Comparison of ENCODE assay signal across 8 cellular contexts in genomic region chr19:49338691-49339363, GRCh38. TPM values are rescaled to one million over a fixed set of nuclear protein-coding genes. Genes with fewer than 3 reads are reported as not detected.
DNase-seq lines count a peak whose midpoint lies in the region; ATAC-seq and TF ChIP-seq lines count a peak whose summit lies in the region.

No MANE protein-coding gene starts in this region.

- in situ Hi-C loops in mammary epithelial cell (cut with MboI; ENCODE audit: low sequenced_read_pairs in 2 of 2) = no loop called here

- ATAC-seq in HG02610 (IDR thresholded peaks at IDR 0.05; ENCODE audit: unreplicated experiment) = no peak

- H4K20me1 ChIP-seq in mammary epithelial cell (ENCODE audit: insufficient read depth, low read length) = no peaks in the 10 kb centered on the region

- H3K4me1 Mint-ChIP-seq in stimulated activated naive CD8-positive, alpha-beta T cell treated with anti-CD3 and anti-CD28 coated beads, Interleukin-15, Interleukin-2, amounts not matched to agents 100 ng/mL and 50 ng/mL, for 24 hours (ENCODE audit: low read depth) = peaks cover 60% of the 10 kb centered on the region

- H3K27ac ChIP-seq in HUES6 (ENCODE audit: low read depth, low read length) (no peak overlapping the region; the same call in 1 of the 2 replicates), mammary epithelial cell (ENCODE audit: insufficient read depth, low read depth, low read length) (no peak overlapping the region)

- WGBS in mammary epithelial cell (ENCODE audit: low coverage, missing lambda C conversion rate) = 1% methylated on average over 15 of the region's 32 CpGs

- peak in 1 of 2 donors; percentile 10 for TF ChIP-seq CTCF in mammary epithelial cell (conservative IDR thresholded peaks at IDR 0.05 in 1 of 2, IDR thresholded peaks at IDR 0.05 in 1 of 2; ENCODE audit: extremely low read depth in 1 of 2, insufficient read depth in 1 of 2, low read depth in 1 of 2, low read length in 2 of 2)

- H2AFZ ChIP-seq in mammary epithelial cell (ENCODE audit: low read depth, low read length) = peak overlapping the region; percentile 80

- no peak overlapping the region for H3K4me3 Mint-ChIP-seq in stimulated activated naive CD8-positive, alpha-beta T cell treated with anti-CD3 and anti-CD28 coated beads, Interleukin-15, Interleukin-2, amounts not matched to agents 100 ng/mL and 50 ng/mL, for 24 hours

- H3K27me3 ChIP-seq in HUES6 (ENCODE audit: control insufficient read depth, insufficient read depth, low read length) (peaks cover 20% of the 10 kb centered on the region), mammary epithelial cell (ENCODE audit: insufficient read depth, low read length) (no peaks in the 10 kb centered on the region)

- peak overlapping the region; percentile 45 for H3K27ac Mint-ChIP-seq in stimulated activated naive CD8-positive, alpha-beta T cell treated with anti-CD3 and anti-CD28 coated beads, Interleukin-15, Interleukin-2, amounts not matched to agents 100 ng/mL and 50 ng/mL, for 24 hours

- dilution Hi-C loops in mammary epithelial cell (cut with HindIII; ENCODE audit: low sequenced_read_pairs) = no loop called here

- CTCF ChIA-PET in mammary epithelial cell (lab: Charles Lee; ENCODE audit: low non-redundant PET) = no interaction called here

- H3K36me3 Mint-ChIP-seq in stimulated activated naive CD8-positive, alpha-beta T cell treated with anti-CD3 and anti-CD28 coated beads, Interleukin-15, Interleukin-2, amounts not matched to agents 100 ng/mL and 50 ng/mL, for 24 hours (ENCODE audit: low read depth) = peaks cover 33% of the 10 kb centered on the region

- peaks cover 15% of the 10 kb centered on the region for H3K4me1 ChIP-seq in HUES6 (ENCODE audit: control insufficient read depth, insufficient read depth, low read length)
- peaks cover 13% of the 10 kb centered on the region for H3K4me1 ChIP-seq in mammary epithelial cell (ENCODE audit: insufficient read depth, low read length)

- H3K4me3 ChIP-seq in HUES6 (ENCODE audit: low read depth, low read length) (peak overlapping the region; percentile 49), mammary epithelial cell (replicated peaks in 1 of 3; ENCODE audit: insufficient read depth in 1 of 3, low read depth in 2 of 3, low read length in 3 of 3) (peak overlapping the region in 2 of 3 experiments; percentile 29 to 50)

- H3K4me2 ChIP-seq in mammary epithelial cell (ENCODE audit: insufficient read depth, low read depth, low read length) = peak overlapping the region; percentile 74

- H3K9ac ChIP-seq in HUES6 (ENCODE audit: low read length) (peak overlapping the region; percentile 54), mammary epithelial cell (ENCODE audit: insufficient read depth, low read length) (no peak overlapping the region)

- H3K36me3 ChIP-seq in HUES6 (ENCODE audit: control insufficient read depth, insufficient read depth, low read length) (peaks cover 31% of the 10 kb centered on the region), mammary epithelial cell (ENCODE audit: insufficient read depth, low read length) (peaks cover 4% of the 10 kb centered on the region)

- H3K9me3 Mint-ChIP-seq in stimulated activated naive CD8-positive, alpha-beta T cell treated with anti-CD3 and anti-CD28 coated beads, Interleukin-15, Interleukin-2, amounts not matched to agents 100 ng/mL and 50 ng/mL, for 24 hours = no peaks in the 10 kb centered on the region

- no peaks in the 10 kb centered on the region for H3K79me2 ChIP-seq in mammary epithelial cell (ENCODE audit: insufficient read depth, low read length)

- H3K27me3 Mint-ChIP-seq in stimulated activated naive CD8-positive, alpha-beta T cell treated with anti-CD3 and anti-CD28 coated beads, Interleukin-15, Interleukin-2, amounts not matched to agents 100 ng/mL and 50 ng/mL, for 24 hours = no peaks in the 10 kb centered on the region

- H3K9me3 ChIP-seq in HUES6 (ENCODE audit: control insufficient read depth, insufficient read depth, low read depth, low read length) (no peaks in the 10 kb centered on the region), mammary epithelial cell (replicated peaks; ENCODE audit: insufficient read depth, low read length) (no peaks in the 10 kb centered on the region)

- DNase-seq in AG20443 (ENCODE audit: low spot score) = peak; percentile 71
- peak; percentile 78 for DNase-seq in mammary epithelial cell
- DNase-seq in kidney tubule cell (ENCODE audit: low spot score) = peak; percentile 78
- DNase-seq in DMS114 treated with DMSO at 0.1 percent for 48 hours (lab: John Stamatoyannopoulos, UW; ENCODE audit: unreplicated experiment) = no peak
- no peak for DNase-seq in medulla oblongata (ENCODE audit: extremely low spot score)

- no TSS peak for BruUV-seq in mammary epithelial cell (replicated peaks; lab: Mats Ljungman, UMichigan)

- intact Hi-C loops in mammary epithelial cell (cut with micrococcal nuclease) = loop anchor here (2.0 kb wide), 1 partner anchor 24 kb away; the partner anchor contains the start of genes DKKL1 and TEAD2

RNA-seq across cellular contexts. Expression of gene CD37, which starts 3.6 kb away (rescaled TPM):
- total RNA-seq in mammary epithelial cell = not detected
- polyA plus RNA-seq in mammary epithelial cell = not detected
- polyA minus RNA-seq in mammary epithelial cell = not detected

RNA-seq across cellular contexts. Expression of gene SLC6A16, which starts 13.8 kb away (rescaled TPM):
- total RNA-seq in mammary epithelial cell = under 1 TPM; 0.17 to 0.59 TPM
- polyA plus RNA-seq in mammary epithelial cell = 0.01 TPM
- polyA minus RNA-seq in mammary epithelial cell = not detected

RNA-seq across cellular contexts. Expression of gene TEAD2, which starts 23.4 kb away (rescaled TPM):
- total RNA-seq in mammary epithelial cell = 10 to 100 TPM; 20.8 to 40.3 TPM
- 20.4 TPM for polyA plus RNA-seq in mammary epithelial cell
- polyA minus RNA-seq in mammary epithelial cell = 37.6 TPM

RNA-seq across cellular contexts. Expression of gene DKKL1, which starts 24.9 kb away (rescaled TPM):
- total RNA-seq in mammary epithelial cell = not detected
- 0.18 TPM for polyA plus RNA-seq in mammary epithelial cell
- not detected for polyA minus RNA-seq in mammary epithelial cell

RNA-seq across cellular contexts. Expression of gene KASH5, which starts 49.2 kb away (rescaled TPM):
- not detected for total RNA-seq in mammary epithelial cell
- polyA plus RNA-seq in mammary epithelial cell = not detected
- polyA minus RNA-seq in mammary epithelial cell = not detected

Comparison
In these comparisons a context has a peak if more than half of its experiments do, and no peak if none do; other contexts are left out.
1. DNase-seq: peak in AG20443 (single experiment), mammary epithelial cell (single experiment) and kidney tubule cell (single experiment); none in DMS114 treated with DMSO at 0.1 percent for 48 hours (single experiment) and medulla oblongata (single experiment).